In the genomic region with DNA sequence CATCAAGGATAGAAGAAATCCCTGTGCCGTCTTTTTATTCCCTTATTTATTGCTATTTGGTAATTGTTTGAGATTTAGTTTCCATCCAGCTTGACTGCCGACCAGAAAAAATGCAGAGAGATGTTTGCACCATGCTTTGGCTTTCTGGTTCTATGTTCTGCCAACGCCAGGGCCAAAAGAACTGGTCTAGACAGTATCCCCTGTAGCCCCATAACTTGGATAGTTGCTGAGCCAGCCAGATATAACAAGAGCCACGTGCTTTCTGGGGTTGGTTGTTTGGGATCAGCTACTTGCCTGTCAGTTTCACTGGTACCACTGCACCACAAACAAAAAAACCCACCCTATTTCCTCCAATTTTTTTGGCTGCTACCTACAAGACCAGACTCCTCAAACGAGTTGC, we compare ENCODE assay signal across 29 cellular contexts.
"Had no signal": no experiment of that assay in that cellular context is flagged by ENCODE, and none has a peak within 500 bp of the region (broad histone marks: within the 10 kb centered on the region; RNA-seq: fewer than 3 reads in every experiment).

No MANE protein-coding gene starts in this region.

- ATAC-seq: activated CD4-positive, alpha-beta T cell treated with anti-CD3 and anti-CD28 coated beads for 36 hours; activated CD8-positive, alpha-beta memory T cell treated with anti-CD3 and anti-CD28 coated beads, Interleukin-2, amount 10 ng/mL, durations not matched to agents 7 days and 5 days; activated CD8-positive, alpha-beta T cell treated with anti-CD3 and anti-CD28 coated beads, Interleukin-2, amount 10 ng/mL, durations not matched to agents 7 days and 5 days; activated naive CD4-positive, alpha-beta T cell treated with anti-CD3 and anti-CD28 coated beads, Interleukin-2, amount 50 U/mL, for 72 hours; esophagus mucosa; T-helper 17 cell had no signal

- H3K36me3 ChIP-seq: ascending aorta had no signal

- H3K27ac ChIP-seq: ascending aorta, brain microvascular endothelial cell, coronary artery, dorsolateral prefrontal cortex had no signal

- H3K27me3 ChIP-seq: ascending aorta, brain microvascular endothelial cell, dorsolateral prefrontal cortex had no signal

- DNase-seq: activated CD4-positive, alpha-beta memory T cell treated with anti-CD3 and anti-CD28 coated beads for 36 hours; activated CD4-positive, alpha-beta T cell treated with anti-CD3 and anti-CD28 coated beads for 36 hours; activated CD4-positive, alpha-beta T cell treated with anti-CD3 and anti-CD28 coated beads, Interleukin-2, amount 10 ng/mL, durations not matched to agents 24 days and 14 days; activated CD4-positive, CD25-positive, alpha-beta regulatory T cell; activated CD4-positive, CD25-positive, alpha-beta regulatory T cell treated with anti-CD3 and anti-CD28 coated beads, Interleukin-2, amount 50 U/mL, for 72 hours; activated CD8-positive, alpha-beta memory T cell treated with anti-CD3 and anti-CD28 coated beads, Interleukin-2, amount 10 ng/mL, durations not matched to agents 7 days and 5 days; activated CD8-positive, alpha-beta memory T cell treated with anti-CD3 and anti-CD28 coated beads, Interleukin-2, amount 50 U/mL, for 4 hours; activated CD8-positive, alpha-beta T cell treated with anti-CD3 and anti-CD28 coated beads, Interleukin-2, amount 10 ng/mL, durations not matched to agents 7 days and 5 days; activated gamma-delta T cell; activated naive CD4-positive, alpha-beta T cell; activated naive CD4-positive, alpha-beta T cell treated with anti-CD3 and anti-CD28 coated beads, Interleukin-2, amount 10 ng/mL, durations not matched to agents 7 days and 5 days; activated naive CD8-positive, alpha-beta T cell treated with anti-CD3 and anti-CD28 coated beads, Interleukin-2, amount 10 ng/mL, durations not matched to agents 7 days and 5 days; activated T-cell treated with anti-CD3 and anti-CD28 coated beads, Interleukin-2, amount 50 U/mL, for 1 hour; activated T-cell treated with anti-CD3 and anti-CD28 coated beads, Interleukin-2, amount 50 U/mL, for 48 hours; brain microvascular endothelial cell; caudate nucleus; cerebellar nuclear complex; dorsolateral prefrontal cortex; effector memory CD4-positive, alpha-beta T cell; endodermal cell; foreskin fibroblast; head of caudate nucleus; T-helper 1 cell; T-helper 17 cell; T1000 had no signal

- H3K4me3 ChIP-seq: ascending aorta, coronary artery, dorsolateral prefrontal cortex had no signal

- H3K4me1 ChIP-seq: ascending aorta had no signal

- H3K9me3 ChIP-seq: ascending aorta had no signal
